In genomic region chr1:38009088-38009840, GRCh38 we compare ENCODE assay signal across 9 cellular contexts. TPM values are rescaled to one million over a fixed set of nuclear protein-coding genes. Genes with fewer than 3 reads are reported as not detected.
DNase-seq lines count a peak whose midpoint lies in the region; ATAC-seq and TF ChIP-seq lines count a peak whose summit lies in the region.
"Had no signal": no experiment of that assay in that cellular context is flagged by ENCODE, and none has a peak within 500 bp of the region (broad histone marks: within the 10 kb centered on the region; RNA-seq: fewer than 3 reads in every experiment).

No MANE protein-coding gene starts in this region.

- H4K20me1 ChIP-seq in osteoblast (ENCODE audit: insufficient read depth, low read length): peaks cover 7% of the 10 kb centered on the region

- ATAC-seq in body of pancreas: no peak

- peaks cover 0 to 6% (median 3%) of the 10 kb centered on the region in 5 experiments for H3K9me3 Mint-ChIP-seq in brain

- peak overlapping the region; percentile 79 for H2AFZ ChIP-seq in osteoblast (ENCODE audit: low read length)

- peak overlapping the region; percentile 80 for H3K27ac ChIP-seq in osteoblast (ENCODE audit: low read depth, low read length)
- no peak overlapping the region for H3K27ac ChIP-seq in body of pancreas
- H3K27ac ChIP-seq: vagina had no signal

- H3K9me3 ChIP-seq in osteoblast (ENCODE audit: low read depth, low read length): no peaks in the 10 kb centered on the region
- no peaks in the 10 kb centered on the region for H3K9me3 ChIP-seq in body of pancreas
- H3K9me3 ChIP-seq: vagina had no signal

- peak overlapping the region in 2 of 5 experiments; percentile 8 to 43 for H3K4me3 Mint-ChIP-seq in brain

- peaks cover 43% of the 10 kb centered on the region for H3K4me1 Mint-ChIP-seq in brain

- peak overlapping the region; percentile 7 for H3K4me2 ChIP-seq in osteoblast (ENCODE audit: insufficient read depth, low read length)

- DNase-seq in GM03348 (ENCODE audit: low spot score) (peak; percentile 31), RPMI7951 (ENCODE audit: low read depth) (peak; percentile 51), osteoblast (ENCODE audit: insufficient read length, low spot score, missing footprints) (peak; percentile 93), DMS79 treated with DMSO at 0.1 percent for 48 hours (lab: John Stamatoyannopoulos, UW) (no peak), cerebellum (ENCODE audit: low spot score) (no peak), body of pancreas (no peak), amygdala (lab: John Stamatoyannopoulos, UW) (no peak)

- 69 to 74% methylated on average over 8 of the region's 8 CpGs for WGBS in body of pancreas, 2 donors

- TF ChIP-seq POLR2A in body of pancreas (IDR thresholded peaks at IDR 0.05): no peak

- peaks cover 26% of the 10 kb centered on the region for H3K4me1 ChIP-seq in osteoblast (ENCODE audit: insufficient read depth, low read length)
- peaks cover 26% of the 10 kb centered on the region for H3K4me1 ChIP-seq in body of pancreas

- TF ChIP-seq CTCF in brain (conservative IDR thresholded peaks at IDR 0.05) (no peak), osteoblast (IDR thresholded peaks at IDR 0.05; ENCODE audit: extremely low read depth, low read depth, low read length) (no peak), body of pancreas (IDR thresholded peaks at IDR 0.05) (no peak)

- peaks cover 24% of the 10 kb centered on the region for H3K27me3 Mint-ChIP-seq in brain

- H3K27me3 ChIP-seq in osteoblast (ENCODE audit: insufficient read depth, low read length) (no peaks in the 10 kb centered on the region), body of pancreas (no peaks in the 10 kb centered on the region)
- H3K27me3 ChIP-seq: vagina had no signal

- no peaks in the 10 kb centered on the region for H3K36me3 Mint-ChIP-seq in brain

- peak overlapping the region in 3 of 5 experiments; percentile 72 to 93 (median 78) for H3K27ac Mint-ChIP-seq in brain

- H3K36me3 ChIP-seq in osteoblast (ENCODE audit: insufficient read depth, low read length) (peaks cover 2% of the 10 kb centered on the region), body of pancreas (replicated peaks in 1 of 2; ENCODE audit: insufficient read depth in 1 of 2, low read depth in 2 of 2) (no peaks in the 10 kb centered on the region)
- H3K36me3 ChIP-seq: vagina had no signal

- peaks cover 21% of the 10 kb centered on the region for H3K79me2 ChIP-seq in osteoblast (ENCODE audit: insufficient read depth, low read length)

- intact Hi-C loops in body of pancreas (cut with DNase I): no loop called here

- H3K4me3 ChIP-seq in osteoblast (ENCODE audit: insufficient read depth, low read length) (no peak overlapping the region), body of pancreas (no peak overlapping the region)
- H3K4me3 ChIP-seq: vagina had no signal

RNA-seq across cellular contexts. Expression of gene UTP11, which starts 3.3 kb away (rescaled TPM):
- total RNA-seq in RPMI7951 (2014; rRNA removed; shearing (Covaris generic)): 63.1 and 72.9 TPM in 2 replicates
- 29.6 TPM for polyA plus RNA-seq in brain (ENCODE audit: insufficient read depth, low read depth, low replicate concordance)
- total RNA-seq in osteoblast (38.7 and 39.8 TPM in 2 replicates), cerebellum (23.2 TPM), body of pancreas (10 to 100 TPM; 10.9 to 13.2 TPM)

RNA-seq across cellular contexts. Expression of gene FHL3, which starts 4.0 kb away (rescaled TPM):
- 14.3 and 23.9 TPM in 2 replicates for total RNA-seq in RPMI7951 (2014; rRNA removed; shearing (Covaris generic))
- polyA plus RNA-seq in brain (ENCODE audit: insufficient read depth, low read depth, low replicate concordance): 12.8 TPM
- total RNA-seq in osteoblast (21.4 and 25.6 TPM in 2 replicates), cerebellum (6.1 TPM), body of pancreas (1 to 10 TPM; 7.3 to 7.8 TPM)

RNA-seq across cellular contexts. Expression of gene SF3A3, which starts 19.4 kb away (rescaled TPM):
- total RNA-seq in RPMI7951 (2014; rRNA removed; shearing (Covaris generic)): 139 TPM in 2 replicates
- polyA plus RNA-seq in brain (ENCODE audit: insufficient read depth, low read depth, low replicate concordance): 88.2 TPM
- total RNA-seq in osteoblast: 68.7 and 76.7 TPM in 2 replicates
- 51.5 TPM for total RNA-seq in cerebellum
- total RNA-seq in body of pancreas: 10 to 100 TPM; 22.1 to 54.1 TPM

RNA-seq across cellular contexts. Expression of gene POU3F1, which starts 37.3 kb away (rescaled TPM):
- total RNA-seq in RPMI7951 (2014; rRNA removed; shearing (Covaris generic)): not detected in 2 replicates
- 0.81 TPM for polyA plus RNA-seq in brain (ENCODE audit: insufficient read depth, low read depth, low replicate concordance)
- total RNA-seq in osteoblast: under 0.01 TPM in 2 replicates
- total RNA-seq in cerebellum: not detected
- total RNA-seq in body of pancreas: not detected
- total RNA-seq: vagina had no signal

Comparison
In these comparisons a context has a peak if more than half of its experiments do, and no peak if none do; other contexts are left out.
1. DNase-seq: peak in GM03348 (single experiment), RPMI7951 (single experiment) and osteoblast (single experiment); none in DMS79 treated with DMSO at 0.1 percent for 48 hours (single experiment), cerebellum (single experiment), body of pancreas (0 of 4) and amygdala (0 of 56).